ENCODE assay signal across 16 cellular contexts in the genomic region with DNA sequence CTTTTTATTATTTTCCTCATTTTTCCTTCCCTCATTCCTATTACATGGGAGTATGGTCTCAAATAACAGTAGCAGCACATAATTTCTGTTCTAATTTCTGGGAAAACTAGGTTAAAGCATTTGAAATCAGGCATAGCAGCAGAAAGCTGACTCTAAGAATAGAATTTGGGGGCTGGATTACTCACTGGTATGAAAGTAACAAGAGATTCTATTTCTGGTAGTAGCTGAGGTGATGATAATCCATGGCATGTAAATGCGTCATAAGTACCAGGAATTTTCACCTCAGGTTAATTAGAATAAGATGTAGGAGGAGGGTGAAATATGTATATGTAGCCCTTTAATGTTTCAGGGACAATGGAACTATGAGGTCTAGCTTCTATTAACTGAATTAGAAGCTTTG.
"Had no signal": no experiment of that assay in that cellular context is flagged by ENCODE, and none has a peak within 500 bp of the region (broad histone marks: within the 10 kb centered on the region; RNA-seq: fewer than 3 reads in every experiment).

No MANE protein-coding gene starts in this region.

- ATAC-seq: activated CD8-positive, alpha-beta memory T cell treated with anti-CD3 and anti-CD28 coated beads, Interleukin-2, amount 10 ng/mL, durations not matched to agents 7 days and 5 days; gastrocnemius medialis; naive thymus-derived CD4-positive, alpha-beta T cell; stimulated activated naive CD8-positive, alpha-beta T cell treated with anti-CD3 and anti-CD28 coated beads, Interleukin-15, Interleukin-2, amounts not matched to agents 100 U/mL and 50 U/mL, for 24 hours had no signal

- H3K9me3 Mint-ChIP-seq: activated T-cell treated with anti-CD3 and anti-CD28 coated beads, Interleukin-2, amount 50 U/mL, for 24 hours had no signal

- H3K4me3 ChIP-seq: esophagus squamous epithelium, gastrocnemius medialis, hepatocyte, lung, thoracic aorta had no signal

- DNase-seq: activated CD4-positive, alpha-beta T cell treated with anti-CD3 and anti-CD28 coated beads, Interleukin-2, amount 50 U/mL, for 48 hours; activated CD4-positive, CD25-positive, alpha-beta regulatory T cell treated with anti-CD3 and anti-CD28 coated beads, Interleukin-2, amount 50 U/mL, for 72 hours; activated CD8-positive, alpha-beta memory T cell treated with anti-CD3 and anti-CD28 coated beads, Interleukin-2, amount 10 ng/mL, durations not matched to agents 7 days and 5 days; activated effector memory CD4-positive, alpha-beta T cell treated with anti-CD3 and anti-CD28 coated beads, Interleukin-2, amount 50 U/mL, for 16 hours; activated T-cell treated with anti-CD3 and anti-CD28 coated beads, Interleukin-2, amount 50 U/mL, for 24 hours; amygdala; esophagus squamous epithelium; gastrocnemius medialis; naive thymus-derived CD4-positive, alpha-beta T cell; right cardiac atrium; stimulated activated CD4-positive, alpha-beta T cell treated with anti-CD3 and anti-CD28 coated beads, Interleukin-12 subunit alpha, Interleukin-12 subunit beta, amount 100 ng/mL, for 4 hours; stimulated activated naive CD8-positive, alpha-beta T cell treated with anti-CD3 and anti-CD28 coated beads, Interleukin-15, Interleukin-2, amounts not matched to agents 100 U/mL and 50 U/mL, for 24 hours had no signal

- H3K4me1 Mint-ChIP-seq: activated CD8-positive, alpha-beta memory T cell treated with anti-CD3 and anti-CD28 coated beads, Interleukin-2, amount 10 ng/mL, durations not matched to agents 7 days and 5 days; naive thymus-derived CD4-positive, alpha-beta T cell had no signal

- H3K27me3 Mint-ChIP-seq: activated CD8-positive, alpha-beta memory T cell treated with anti-CD3 and anti-CD28 coated beads, Interleukin-2, amount 10 ng/mL, durations not matched to agents 7 days and 5 days; activated naive CD8-positive, alpha-beta T cell; activated T-cell treated with anti-CD3 and anti-CD28 coated beads, Interleukin-2, amount 50 U/mL, for 24 hours; naive thymus-derived CD4-positive, alpha-beta T cell had no signal

- H3K27ac Mint-ChIP-seq: activated CD8-positive, alpha-beta memory T cell treated with anti-CD3 and anti-CD28 coated beads, Interleukin-2, amount 10 ng/mL, durations not matched to agents 7 days and 5 days; activated naive CD8-positive, alpha-beta T cell; activated T-cell treated with anti-CD3 and anti-CD28 coated beads, Interleukin-2, amount 50 U/mL, for 24 hours; naive thymus-derived CD4-positive, alpha-beta T cell had no signal

- H3K36me3 Mint-ChIP-seq: activated CD8-positive, alpha-beta memory T cell treated with anti-CD3 and anti-CD28 coated beads, Interleukin-2, amount 10 ng/mL, durations not matched to agents 7 days and 5 days; activated naive CD8-positive, alpha-beta T cell; naive thymus-derived CD4-positive, alpha-beta T cell had no signal

- H3K4me3 Mint-ChIP-seq: activated CD8-positive, alpha-beta memory T cell treated with anti-CD3 and anti-CD28 coated beads, Interleukin-2, amount 10 ng/mL, durations not matched to agents 7 days and 5 days; activated naive CD8-positive, alpha-beta T cell; activated T-cell treated with anti-CD3 and anti-CD28 coated beads, Interleukin-2, amount 50 U/mL, for 24 hours; naive thymus-derived CD4-positive, alpha-beta T cell had no signal
